In the genomic region with DNA sequence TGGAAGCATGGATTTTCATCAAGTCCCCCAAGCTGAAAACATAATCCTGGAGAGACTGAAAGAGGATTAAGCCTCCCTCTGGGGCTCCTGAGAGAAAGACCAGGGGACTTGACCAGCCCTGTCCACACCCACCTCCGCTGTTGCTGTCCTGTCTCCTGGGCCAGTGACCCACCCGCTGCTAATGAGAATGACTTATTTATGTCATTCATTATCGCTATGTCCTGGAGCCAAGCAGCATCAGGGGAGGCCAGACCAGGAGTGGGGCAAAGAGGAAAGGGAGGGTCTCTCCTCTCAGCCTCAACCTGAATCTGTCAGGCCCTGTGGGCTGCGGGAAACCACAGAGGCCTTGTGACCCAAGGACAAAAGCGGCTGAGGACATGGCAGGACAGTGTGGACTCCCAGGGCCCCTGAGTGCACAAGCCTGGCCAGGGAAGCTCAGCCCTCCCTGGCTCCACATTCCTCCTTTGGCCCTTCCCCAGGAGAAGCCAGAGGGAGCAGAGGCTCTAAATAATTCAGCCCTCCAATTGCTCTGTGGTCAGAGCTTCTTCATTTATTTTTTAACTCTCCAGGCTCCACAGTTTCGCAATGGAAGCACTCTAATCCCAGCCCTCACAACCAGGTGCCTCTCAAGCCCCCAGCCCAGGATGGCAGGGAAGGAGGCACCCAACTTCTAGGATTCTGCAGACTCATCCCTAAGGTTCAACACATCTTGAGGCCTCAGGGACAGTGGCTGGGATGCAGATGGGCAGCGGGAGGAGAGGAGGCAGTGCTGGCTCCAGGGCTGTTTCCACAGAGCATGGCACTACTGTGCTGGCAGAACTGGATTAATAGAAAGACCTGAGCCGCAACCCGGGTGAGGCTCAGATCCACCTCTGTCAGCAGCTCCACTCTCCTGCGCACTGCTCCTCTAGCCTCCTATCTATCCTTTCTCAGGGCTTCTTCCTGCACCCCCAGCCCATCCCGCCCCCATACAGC, we compare ENCODE assay signal across 8 cellular contexts. TPM values are rescaled to one million over a fixed set of nuclear protein-coding genes. Genes with fewer than 3 reads are reported as not detected.
A peak's percentile ranks its signal among the peaks of the same experiment; 100 is the strongest.
DNase-seq lines count a peak whose midpoint lies in the region; ATAC-seq, FAIRE-seq and TF ChIP-seq lines count a peak whose summit lies in the region.
"Had no signal": no experiment of that assay in that cellular context is flagged by ENCODE, and none has a peak within 500 bp of the region (broad histone marks: within the 10 kb centered on the region; RNA-seq: fewer than 3 reads in every experiment).

No MANE protein-coding gene starts in this region.

- no peak for TF ChIP-seq RAD21 in liver (IDR thresholded peaks at IDR 0.05)

- H3K9me3 ChIP-seq in liver (ENCODE audit: control insufficient read depth in 4 of 4, low read length in 3 of 4) (no peaks in the 10 kb centered on the region), tibial artery (no peaks in the 10 kb centered on the region)

- H3K27ac ChIP-seq in liver (ENCODE audit: low read depth in 1 of 2, low read length in 2 of 2) = peak overlapping the region; percentile 69 to 71
- peak overlapping the region; percentile 63 to 69 for H3K27ac ChIP-seq in tibial artery

- intact Hi-C loops in tibial artery (cut with DNase I; ENCODE audit: low total_unique reads) = no loop called here

- H3K36me3 ChIP-seq in liver (ENCODE audit: control insufficient read depth in 4 of 4, insufficient read depth in 3 of 4, low read depth in 1 of 4, low read length in 3 of 4) = no peaks in the 10 kb centered on the region
- H3K36me3 ChIP-seq in tibial artery = no peaks in the 10 kb centered on the region

- TF ChIP-seq CTCF in NB4 (IDR thresholded peaks at IDR 0.05; ENCODE audit: low read depth, low read length) (no peak), liver (IDR thresholded peaks at IDR 0.05; ENCODE audit: low read depth, low read length, missing input control) (no peak), tibial artery (IDR thresholded peaks at IDR 0.05) (no peak)

- peak; percentile 73 for DNase-seq in NB4 (ENCODE audit: low read depth)
- DNase-seq in cerebellar cortex (ENCODE audit: low spot score) = peak; percentile 73
- peak; percentile 57 to 77 for DNase-seq in tibial artery
- no peak for DNase-seq in H54 (ENCODE audit: insufficient read length, low spot score)
- DNase-seq: stimulated activated CD4-positive, alpha-beta T cell treated with anti-CD3 and anti-CD28 coated beads, Interleukin-2, amount 100 ng/mL, for 48 hours had no signal

- peaks cover 0 to 6% (median 2%) of the 10 kb centered on the region in 4 donors for H3K4me1 ChIP-seq in liver (ENCODE audit: control insufficient read depth in 4 of 4, insufficient read depth in 4 of 4, low read length in 3 of 4)
- peaks cover 0 to 80% (median 38%) of the 10 kb centered on the region in 4 donors for H3K4me1 ChIP-seq in tibial artery

- no peak for FAIRE-seq in H54 (lab: Jason Lieb, UNC)

- H3K9ac ChIP-seq in liver (ENCODE audit: low read depth in 1 of 2, low read length in 2 of 2) = no peak overlapping the region

- TF ChIP-seq POLR2A in NB4 (IDR thresholded peaks at IDR 0.05; ENCODE audit: extremely low read depth, insufficient read length) = no peak
- TF ChIP-seq POLR2A in H54 (IDR thresholded peaks at IDR 0.05; ENCODE audit: low read depth, low read length) = no peak

- H3K27me3 ChIP-seq in liver (ENCODE audit: control insufficient read depth in 4 of 4, insufficient read depth in 4 of 4, low read length in 3 of 4) = no peaks in the 10 kb centered on the region
- no peaks in the 10 kb centered on the region for H3K27me3 ChIP-seq in tibial artery

- WGBS in liver = 83% methylated on average over 11 of the region's 11 CpGs

- H3K4me3 ChIP-seq in NB4 (ENCODE audit: low read depth, low read length) (no peak overlapping the region), liver (ENCODE audit: low read depth in 1 of 3, low read length in 3 of 3) (no peak overlapping the region), tibial artery (no peak overlapping the region)

- no peak for ATAC-seq in GM18498 (IDR thresholded peaks at IDR 0.05; ENCODE audit: unreplicated experiment)
- no peak for ATAC-seq in HG03342 (IDR thresholded peaks at IDR 0.05; ENCODE audit: unreplicated experiment)

TF ChIP-seq in liver, 16 proteins besides CTCF, POLR2A, EP300 and RAD21:
- TF ChIP-seq HNF4G (IDR thresholded peaks at IDR 0.05) (no peak), RXRA (IDR thresholded peaks at IDR 0.05) (peak; percentile 24 to 50), FOXA1 (IDR thresholded peaks at IDR 0.05) (no peak)
TF ChIP-seq in liver: peak in this region for 1.

RNA-seq across cellular contexts. Expression of a gene that starts 19.1 kb away (rescaled TPM):
- 1 to 10 TPM; 2.6 to 3.2 TPM for total RNA-seq in liver
- polyA plus RNA-seq in liver = 1 to 10 TPM; 3.6 to 4.9 TPM

RNA-seq across cellular contexts. Expression of a gene that starts 51.9 kb away (rescaled TPM):
- 10 to 100 TPM; 14.6 to 26.2 TPM for total RNA-seq in liver
- 1 to 10 TPM; 7.9 to 8.2 TPM for polyA plus RNA-seq in liver
